1 cellular context compared by ENCODE assay signal in genomic region chr6:132334517-132334876, GRCh38.
TF ChIP-seq lines count a peak whose summit lies in the region.

No MANE protein-coding gene starts in this region.

TF ChIP-seq in HCT116, 20 proteins besides CTCF, POLR2A, EP300 and RAD21 (continued from another document):
- no peak for TF ChIP-seq ZBTB33 (IDR thresholded peaks at IDR 0.05; ENCODE audit: extremely low read depth, insufficient replicate concordance, low read length)
